ENCODE assay signal across 1 cellular context in the genomic region with DNA sequence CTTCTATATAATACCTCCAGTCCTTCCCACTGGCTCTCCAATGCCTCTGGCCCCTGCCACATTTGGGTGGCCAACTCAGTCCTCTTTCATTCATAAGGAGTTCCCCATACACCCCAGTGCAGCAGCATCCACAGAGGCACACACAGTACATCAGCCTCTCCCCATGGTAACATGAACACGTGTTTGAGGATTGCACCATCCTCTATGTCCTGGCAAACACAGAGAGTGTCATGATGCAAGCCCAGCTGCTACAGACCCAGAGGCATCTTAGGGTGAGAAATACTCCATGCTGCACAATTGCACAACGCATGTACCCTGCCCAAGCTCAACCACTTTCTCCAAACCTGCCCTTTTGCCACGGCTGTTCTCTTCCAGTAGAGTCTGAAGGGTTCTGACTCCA.
TF ChIP-seq lines count a peak whose summit lies in the region.

No MANE protein-coding gene starts in this region.

TF ChIP-seq in SK-N-SH treated with all-trans-retinoic acid at 6 μM for 48 hours, 23 proteins besides CTCF, POLR2A, EP300 and RAD21 (continued from another document):
- TF ChIP-seq TCF4 (CRISPR knock-in tag; IDR thresholded peaks at IDR 0.05; ENCODE audit: borderline replicate concordance) = no peak
